Comparison of ENCODE assay signal across 8 cellular contexts in genomic region chr5:159156839-159157238, GRCh38. TPM values are rescaled to one million over a fixed set of nuclear protein-coding genes. Genes with fewer than 3 reads are reported as not detected.
DNase-seq lines count a peak whose midpoint lies in the region; ATAC-seq and TF ChIP-seq lines count a peak whose summit lies in the region.

No MANE protein-coding gene starts in this region.

- no peak overlapping the region for H3K4me2 ChIP-seq in HCT116 (ENCODE audit: low read length)

- H3K27ac Mint-ChIP-seq in T-helper 17 cell, result peak overlapping the region; percentile 32
- H3K27ac Mint-ChIP-seq in naive thymus-derived CD8-positive, alpha-beta T cell, result peak overlapping the region in 7 of 10 donors; percentile 12 to 86 (median 62)

- H3K27me3 Mint-ChIP-seq in T-helper 17 cell, result no peaks in the 10 kb centered on the region
- no peaks in the 10 kb centered on the region for H3K27me3 Mint-ChIP-seq in naive thymus-derived CD8-positive, alpha-beta T cell

- no peak for TF ChIP-seq EP300 in esophagus muscularis mucosa (IDR thresholded peaks at IDR 0.05)

- peak; percentile 68 to 94 (median 74); a peak in 5 of 6 replicates for TF ChIP-seq CTCF in HCT116 (IDR thresholded peaks at IDR 0.05 in 2 of 3, conservative IDR thresholded peaks at IDR 0.05 in 1 of 3; ENCODE audit: borderline replicate concordance in 1 of 3, insufficient read depth in 1 of 3, low read depth in 2 of 3, low read length in 2 of 3)
- TF ChIP-seq CTCF in esophagus muscularis mucosa (IDR thresholded peaks at IDR 0.05), result peak; percentile 80 to 88 (median 80)

- H3K36me3 ChIP-seq in HCT116 (ENCODE audit: control insufficient read depth in 1 of 2, insufficient read depth in 2 of 2, low read length in 2 of 2) (peaks cover 8 to 13% of the 10 kb centered on the region in 2 experiments; a peak in 3 of 4 replicates), esophagus muscularis mucosa (peaks cover 12 to 55% (median 42%) of the 10 kb centered on the region in 4 donors)

- H3K9me2 ChIP-seq in HCT116 (ENCODE audit: insufficient read depth), result no peaks in the 10 kb centered on the region

- H4K20me1 ChIP-seq in HCT116 (ENCODE audit: insufficient read depth), result peaks cover 5% of the 10 kb centered on the region; the same call in 1 of the 2 replicates

- no peak overlapping the region for H3K4me3 ChIP-seq in HCT116 (replicated peaks in 1 of 2; ENCODE audit: low read depth in 1 of 2, low read length in 2 of 2)
- H3K4me3 ChIP-seq in esophagus muscularis mucosa, result no peak overlapping the region

- H3K9ac ChIP-seq in HCT116 (ENCODE audit: low read length), result no peak overlapping the region

- RAD21 ChIA-PET in HCT116 (lab: Charles Lee; ENCODE audit: low non-redundant PET in 1 of 2, low total read pairs in 2 of 2, uncharacterized antibody in 2 of 2, unreplicated experiment in 2 of 2), result interaction anchor here (0.6 to 1.4 kb wide), 3 partner anchors 160 to 245 kb away, joined by 3 to 15 read pairs (median 14); no protein-coding TSS in a partner anchor

- POLR2A ChIA-PET in HCT116 (lab: Charles Lee), result interaction anchor here (0.8 to 1.0 kb wide), 2 partner anchors 160 to 167 kb away, joined by 3 read pairs; no protein-coding TSS in a partner anchor
- POLR2A ChIA-PET in naive thymus-derived CD8-positive, alpha-beta T cell (lab: Charles Lee), result interaction anchor here (1.0 to 1.7 kb wide), 3 partner anchors 41 to 160 kb away, joined by 3 to 4 read pairs (median 3); no protein-coding TSS in a partner anchor

- H3K9me3 ChIP-seq in HCT116 (ENCODE audit: control insufficient read depth in 1 of 2, insufficient read depth in 1 of 2, low read depth in 1 of 2, low read length in 2 of 2), result no peaks in the 10 kb centered on the region
- H3K9me3 ChIP-seq in T-helper 17 cell (ENCODE audit: control insufficient read depth, low read length, poor library complexity, severe bottlenecking), result no peaks in the 10 kb centered on the region
- H3K9me3 ChIP-seq in esophagus muscularis mucosa, result no peaks in the 10 kb centered on the region

- H3K4me3 Mint-ChIP-seq in T-helper 17 cell, result no peak overlapping the region
- no peak overlapping the region for H3K4me3 Mint-ChIP-seq in naive thymus-derived CD8-positive, alpha-beta T cell

- H3K27me3 ChIP-seq in HCT116 (ENCODE audit: insufficient read depth, low read length), result no peaks in the 10 kb centered on the region
- no peaks in the 10 kb centered on the region for H3K27me3 ChIP-seq in esophagus muscularis mucosa

- no peak overlapping the region for H2AFZ ChIP-seq in HCT116 (ENCODE audit: low read depth, low read length, poor library complexity, severe bottlenecking)

- no peaks in the 10 kb centered on the region for H3K9me3 Mint-ChIP-seq in naive thymus-derived CD8-positive, alpha-beta T cell

- CTCF ChIA-PET in HCT116 (lab: Charles Lee), result interaction anchor here (0.7 to 3.6 kb wide), 37 partner anchors 9 to 1234 kb away, joined by 3 to 108 read pairs (median 4); no protein-coding TSS in a partner anchor

- no peak overlapping the region for H3K27ac ChIP-seq in HCT116 (ENCODE audit: low read depth, low read length)
- no peak overlapping the region for H3K27ac ChIP-seq in esophagus muscularis mucosa (replicated peaks in 1 of 4)

- no TSS peak for BruUV-seq in HCT116 (replicated peaks; lab: Mats Ljungman, UMichigan)

- TF ChIP-seq RAD21 in HCT116 (IDR thresholded peaks at IDR 0.05; ENCODE audit: low read depth), result peak; percentile 88

- H3K79me2 ChIP-seq in HCT116 (ENCODE audit: insufficient read depth, low read length), result no peaks in the 10 kb centered on the region

- H3K4me1 ChIP-seq in HCT116 (ENCODE audit: control insufficient read depth in 1 of 2, insufficient read depth in 2 of 2, low read length in 2 of 2) (no peaks in the 10 kb centered on the region), esophagus muscularis mucosa (peaks cover 0 to 5% (median 1%) of the 10 kb centered on the region in 4 donors)

- WGBS in esophagus muscularis mucosa, result 5% methylated on average over 2 of the region's 2 CpGs

- peak; percentile 89 for ATAC-seq in HCT116
- ATAC-seq in T-helper 17 cell, result peak; percentile 84
- peak; percentile 81 to 85 for ATAC-seq in naive thymus-derived CD8-positive, alpha-beta T cell
- no peak for ATAC-seq in GM19467 (IDR thresholded peaks at IDR 0.05; ENCODE audit: unreplicated experiment)

- H3K36me3 Mint-ChIP-seq in T-helper 17 cell (ENCODE audit: low read depth), result peaks cover 4% of the 10 kb centered on the region
- H3K36me3 Mint-ChIP-seq in naive thymus-derived CD8-positive, alpha-beta T cell, result peaks cover 0 to 40% (median 3%) of the 10 kb centered on the region in 3 donors

- peak; percentile 54 for DNase-seq in stimulated activated CD4-positive, alpha-beta T cell treated with anti-CD3 and anti-CD28 coated beads, Interleukin-4, amount 100 ng/mL, for 24 hours
- DNase-seq in stimulated activated CD4-positive, alpha-beta T cell treated with anti-CD3 and anti-CD28 coated beads, Interleukin-4, amount 100 ng/mL, for 4 hours, result no peak
- peak; percentile 57 for DNase-seq in HCT116 (ENCODE audit: low read depth, low spot score)
- DNase-seq in NCI-H1436 (lab: John Stamatoyannopoulos, UW), result peak; percentile 66
- DNase-seq in T-helper 17 cell, result peak in 1 of 3 donors; percentile 15
- no peak for DNase-seq in esophagus muscularis mucosa (ENCODE audit: extremely low spot score)
- DNase-seq in naive thymus-derived CD8-positive, alpha-beta T cell, result peak in 9 of 10 donors; percentile 7 to 77 (median 50)

- TF ChIP-seq POLR2A in HCT116 (IDR thresholded peaks at IDR 0.05; ENCODE audit: borderline replicate concordance, extremely low read depth, insufficient read depth, insufficient read length), result no peak
- TF ChIP-seq POLR2A in esophagus muscularis mucosa (IDR thresholded peaks at IDR 0.05; ENCODE audit: low read depth), result no peak

- intact Hi-C loops in HCT116 (cut with micrococcal nuclease) (loop anchor here (1.0 to 10.0 kb wide), 4 partner anchors 160 to 830 kb away; no protein-coding TSS in a partner anchor), esophagus muscularis mucosa (cut with DNase I) (loop anchor here (1.0 kb wide), 1 partner anchor 51 kb away; no protein-coding TSS in a partner anchor)

- H3K4me1 Mint-ChIP-seq in T-helper 17 cell, result peaks cover 11% of the 10 kb centered on the region
- peaks cover 10 to 30% (median 16%) of the 10 kb centered on the region in 4 donors for H3K4me1 Mint-ChIP-seq in naive thymus-derived CD8-positive, alpha-beta T cell

TF ChIP-seq in HCT116, 20 proteins besides CTCF, POLR2A, EP300 and RAD21:
- TF ChIP-seq CEBPB (IDR thresholded peaks at IDR 0.05; ENCODE audit: low read depth) (0 out of 2 replicates have a peak, but pooled peaks have one; percentile 15), REST (IDR thresholded peaks at IDR 0.05; ENCODE audit: low read depth) (no peak)
TF ChIP-seq in HCT116: peak in this region for 1.

RNA-seq across cellular contexts. Expression of gene RNF145, which starts 52.5 kb away (rescaled TPM):
- total RNA-seq in HCT116 (2021; ENCODE audit: unreplicated experiment), result 60.6 TPM
- 37.3 and 38.5 TPM in 2 replicates for polyA plus RNA-seq in HCT116 (2012)
- 10 to 100 TPM; 61.1 to 70.5 TPM for total RNA-seq in T-helper 17 cell
- 10 to 100 TPM; 50.5 to 84.1 (median 63.9) TPM for total RNA-seq in esophagus muscularis mucosa
- total RNA-seq in naive thymus-derived CD8-positive, alpha-beta T cell, result 10 to 100 TPM; 46.8 to 54.2 TPM
- polyA plus RNA-seq in naive thymus-derived CD8-positive, alpha-beta T cell, result 10 to 100 TPM in 1 of 3 donors, 1 to 10 TPM in 2; 6.3 to 11.2 (median 7.4) TPM

RNA-seq across cellular contexts. Expression of gene EBF1, which starts 57.1 kb away (rescaled TPM):
- total RNA-seq in HCT116 (2021; ENCODE audit: unreplicated experiment), result 0.30 TPM
- not detected in 2 replicates for polyA plus RNA-seq in HCT116 (2012)
- total RNA-seq in T-helper 17 cell, result 1 to 10 TPM in 1 of 2 donors, not detected in 1; 2.3 TPM
- total RNA-seq in esophagus muscularis mucosa, result 10 to 100 TPM; 15.8 to 26.7 (median 21.6) TPM
- 1 to 10 TPM; 2.9 to 4.8 TPM for total RNA-seq in naive thymus-derived CD8-positive, alpha-beta T cell
- under 1 TPM in 2 of 3 donors, not detected in 1; 0.07 to 0.60 TPM for polyA plus RNA-seq in naive thymus-derived CD8-positive, alpha-beta T cell

Comparison
In these comparisons a context has a peak if more than half of its experiments do, and no peak if none do; other contexts are left out.
1. DNase-seq: peak in stimulated activated CD4-positive, alpha-beta T cell treated with anti-CD3 and anti-CD28 coated beads, Interleukin-4, amount 100 ng/mL, for 24 hours (single experiment), HCT116 (single experiment), NCI-H1436 (single experiment) and naive thymus-derived CD8-positive, alpha-beta T cell (9 of 10); none in stimulated activated CD4-positive, alpha-beta T cell treated with anti-CD3 and anti-CD28 coated beads, Interleukin-4, amount 100 ng/mL, for 4 hours (0 of 2) and esophagus muscularis mucosa (single experiment).